28 cellular contexts compared by ENCODE assay signal in the genomic region with DNA sequence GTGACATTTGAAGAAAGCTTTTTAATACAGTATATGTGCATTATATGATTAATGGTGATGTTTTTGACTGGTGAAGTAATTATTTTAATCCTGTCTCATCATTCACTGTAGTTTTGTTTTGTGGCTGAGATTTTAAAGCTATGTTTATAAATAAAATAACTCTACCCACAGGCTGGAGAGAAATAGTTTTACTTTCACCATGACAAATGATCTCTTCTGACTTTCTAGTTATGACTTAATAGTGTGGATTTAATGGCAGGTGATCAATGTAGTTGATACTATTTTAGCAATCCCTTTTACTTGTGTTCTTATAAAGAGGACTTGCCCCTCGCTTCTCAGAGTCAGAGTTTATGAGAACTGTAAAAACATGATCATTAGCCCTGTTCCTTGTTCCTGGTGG.
DNase-seq lines count a peak whose midpoint lies in the region; ATAC-seq, FAIRE-seq and TF ChIP-seq lines count a peak whose summit lies in the region.
"Had no signal": no experiment of that assay in that cellular context is flagged by ENCODE, and none has a peak within 500 bp of the region (broad histone marks: within the 10 kb centered on the region; RNA-seq: fewer than 3 reads in every experiment).

No MANE protein-coding gene starts in this region.

- no peaks in the 10 kb centered on the region for H3K27me3 ChIP-seq in H1 (replicated peaks in 1 of 4; ENCODE audit: control insufficient read depth in 3 of 4, extremely low read depth in 1 of 4, insufficient read depth in 3 of 4, low read length in 3 of 4)
- no peaks in the 10 kb centered on the region for H3K27me3 ChIP-seq in CD8-positive, alpha-beta T cell (ENCODE audit: insufficient read depth, low read length)
- H3K27me3 ChIP-seq: cardiac muscle cell, upper lobe of right lung had no signal

- H3K4me3 ChIP-seq in H1 (ENCODE audit: extremely low read depth in 1 of 4, insufficient read depth in 2 of 4, low read depth in 3 of 4, low read length in 4 of 4), result no peak overlapping the region
- H3K4me3 ChIP-seq in CD8-positive, alpha-beta T cell (ENCODE audit: low read depth, low read length), result no peak overlapping the region
- H3K4me3 ChIP-seq: cardiac muscle cell, coronary artery, K562, upper lobe of right lung had no signal

- 0 out of 2 replicates have a peak overlapping the region, but pooled peaks have one; percentile 22 for H2BK5ac ChIP-seq in H1 (ENCODE audit: low read depth, low read length)

- no peak overlapping the region for H3K27ac Mint-ChIP-seq in CD8-positive, alpha-beta T cell
- H3K27ac Mint-ChIP-seq in immature natural killer cell, result no peak overlapping the region
- H3K27ac Mint-ChIP-seq: activated CD8-positive, alpha-beta memory T cell treated with anti-CD3 and anti-CD28 coated beads, Interleukin-2, amount 10 ng/mL, durations not matched to agents 7 days and 5 days; activated naive CD8-positive, alpha-beta T cell treated with anti-CD3 and anti-CD28 coated beads, Interleukin-2, amount 50 U/mL, for 24 hours; nephron had no signal

- no peaks in the 10 kb centered on the region for H3K36me3 ChIP-seq in H1 (ENCODE audit: control insufficient read depth in 2 of 4, insufficient read depth in 4 of 4, low read length in 3 of 4)
- H3K36me3 ChIP-seq in CD8-positive, alpha-beta T cell (ENCODE audit: insufficient read depth, low read length), result no peaks in the 10 kb centered on the region
- H3K36me3 ChIP-seq: cardiac muscle cell, upper lobe of right lung had no signal

- TF ChIP-seq RAD21 in H1 (IDR thresholded peaks at IDR 0.05 in 1 of 2, conservative IDR thresholded peaks at IDR 0.05 in 1 of 2; ENCODE audit: low read depth in 2 of 2, low read length in 2 of 2), result no peak

- no peak overlapping the region for H4K5ac ChIP-seq in H1 (ENCODE audit: insufficient read length, low read depth, low read length)

- no peak overlapping the region for H3K18ac ChIP-seq in H1 (ENCODE audit: extremely low read depth, low read length)

- no peaks in the 10 kb centered on the region for H3K27me3 Mint-ChIP-seq in CD8-positive, alpha-beta T cell (ENCODE audit: low read depth)
- H3K27me3 Mint-ChIP-seq in immature natural killer cell (ENCODE audit: low read depth in 3 of 3), result no peaks in the 10 kb centered on the region
- H3K27me3 Mint-ChIP-seq: activated CD8-positive, alpha-beta memory T cell treated with anti-CD3 and anti-CD28 coated beads, Interleukin-2, amount 10 ng/mL, durations not matched to agents 7 days and 5 days; activated naive CD8-positive, alpha-beta T cell treated with anti-CD3 and anti-CD28 coated beads, Interleukin-2, amount 50 U/mL, for 24 hours had no signal

- no peak overlapping the region for H3K4me2 ChIP-seq in H1 (ENCODE audit: insufficient read depth in 1 of 2, low read depth in 2 of 2, low read length in 2 of 2)

- no peak overlapping the region for H2BK20ac ChIP-seq in H1 (ENCODE audit: low read length)

- peak overlapping the region; percentile 11; the same call in 1 of the 2 replicates for H3K27ac ChIP-seq in H1 (ENCODE audit: low read depth, low read length)
- no peak overlapping the region for H3K27ac ChIP-seq in CD8-positive, alpha-beta T cell (ENCODE audit: low read depth, low read length)
- H3K27ac ChIP-seq: cardiac muscle cell, coronary artery, epithelial cell of prostate, RWPE1, upper lobe of right lung had no signal

- DNase-seq in H1 (ENCODE audit: low read depth in 1 of 2, low spot score in 2 of 2), result no peak
- no peak for DNase-seq in NCI-H524 treated with DMSO at 0.1 percent for 48 hours (lab: John Stamatoyannopoulos, UW)
- DNase-seq in CD8-positive, alpha-beta T cell, result no peak
- DNase-seq in immature natural killer cell, result no peak
- DNase-seq in HCEC 1CT, result no peak
- DNase-seq: activated CD4-positive, CD25-positive, alpha-beta regulatory T cell; activated CD8-positive, alpha-beta memory T cell treated with anti-CD3 and anti-CD28 coated beads, Interleukin-2, amount 10 ng/mL, durations not matched to agents 7 days and 5 days; activated gamma-delta T cell treated with Interleukin-2 at 50 U/mL for 16 hours; activated naive CD8-positive, alpha-beta T cell treated with anti-CD3 and anti-CD28 coated beads, Interleukin-2, amount 50 U/mL, for 24 hours; activated T-cell treated with anti-CD3 and anti-CD28 coated beads, Interleukin-2, amount 50 U/mL, for 48 hours; effector CD8-positive, alpha-beta T cell; EL; GOT3; NCI-H1048; stimulated activated naive CD4-positive, alpha-beta T cell treated with Interleukin-2 at 50 U/mL for 16 hours; upper lobe of right lung had no signal

- no peak overlapping the region for H2BK15ac ChIP-seq in H1 (ENCODE audit: low read length)

- H3K23ac ChIP-seq in H1 (ENCODE audit: insufficient read length), result no peak overlapping the region

- no peak for FAIRE-seq in H1 (lab: Jason Lieb, UNC)
- FAIRE-seq: astrocyte, HTR-8/SVneo, K562 had no signal

- H2AFZ ChIP-seq in H1 (ENCODE audit: low read length), result no peak overlapping the region

- CTCF ChIA-PET in H1 (lab: Charles Lee; ENCODE audit: partially characterized antibody), result interaction anchor here (1.4 to 1.8 kb wide), 2 partner anchors 16 to 172 kb away, joined by 4 to 7 read pairs; no protein-coding TSS in a partner anchor
- CTCF ChIA-PET in CD8-positive, alpha-beta T cell (lab: Charles Lee), result no interaction called here

- no peak overlapping the region for H3K56ac ChIP-seq in H1 (replicated peaks; ENCODE audit: insufficient read length, low read depth, low read length)

- no peaks in the 10 kb centered on the region for H3K79me1 ChIP-seq in H1 (ENCODE audit: low read depth, low read length)

- peak overlapping the region; percentile 86 for H2BK12ac ChIP-seq in H1 (ENCODE audit: low read depth, low read length)

- no peak overlapping the region for H2AK5ac ChIP-seq in H1 (ENCODE audit: low read depth, low read length)

- ATAC-seq in GM18498 (IDR thresholded peaks at IDR 0.05; ENCODE audit: unreplicated experiment) (peak; percentile 66), GM19468 (IDR thresholded peaks at IDR 0.05; ENCODE audit: extremely low read depth, unreplicated experiment) (peak; percentile 24), HG03159 (IDR thresholded peaks at IDR 0.05; ENCODE audit: unreplicated experiment) (peak; percentile 58)
- ATAC-seq in CD8-positive, alpha-beta T cell, result no peak
- ATAC-seq: activated CD8-positive, alpha-beta memory T cell treated with anti-CD3 and anti-CD28 coated beads, Interleukin-2, amount 10 ng/mL, durations not matched to agents 7 days and 5 days; activated naive CD8-positive, alpha-beta T cell treated with anti-CD3 and anti-CD28 coated beads, Interleukin-2, amount 50 U/mL, for 24 hours; K562; left lobe of liver; upper lobe of right lung had no signal

- H3K9ac ChIP-seq in H1 (replicated peaks in 1 of 4; ENCODE audit: extremely low read depth in 1 of 4, low read depth in 3 of 4, low read length in 3 of 4), result no peak overlapping the region

- peaks cover 0 to 12% (median 7%) of the 10 kb centered on the region in 4 experiments; a peak in 3 of 7 replicates for H3K4me1 ChIP-seq in H1 (replicated peaks in 1 of 4; ENCODE audit: control insufficient read depth in 3 of 4, insufficient read depth in 4 of 4, low read length in 3 of 4)
- H3K4me1 ChIP-seq in CD8-positive, alpha-beta T cell (ENCODE audit: insufficient read depth, low read length), result no peaks in the 10 kb centered on the region
- H3K4me1 ChIP-seq: upper lobe of right lung had no signal

- no peak overlapping the region for H3K4ac ChIP-seq in H1 (replicated peaks; ENCODE audit: insufficient read length, low read depth, low read length)

- H3K23me2 ChIP-seq in H1 (ENCODE audit: low read depth, low read length), result no peaks in the 10 kb centered on the region

- TF ChIP-seq EP300 in H1 (IDR thresholded peaks at IDR 0.05; ENCODE audit: borderline replicate concordance in 1 of 2, low read depth in 2 of 2, low read length in 2 of 2), result no peak

- no peak overlapping the region for H2BK120ac ChIP-seq in H1 (replicated peaks; ENCODE audit: low read depth, low read length)

- H3K9me3 Mint-ChIP-seq in CD8-positive, alpha-beta T cell, result no peaks in the 10 kb centered on the region
- no peaks in the 10 kb centered on the region for H3K9me3 Mint-ChIP-seq in immature natural killer cell
- H3K9me3 Mint-ChIP-seq: activated naive CD8-positive, alpha-beta T cell treated with anti-CD3 and anti-CD28 coated beads, Interleukin-2, amount 50 U/mL, for 24 hours; nephron had no signal

- H3K9me3 ChIP-seq in H1 (ENCODE audit: insufficient read depth in 2 of 2, low read depth in 1 of 2, low read length in 1 of 2), result no peaks in the 10 kb centered on the region
- no peaks in the 10 kb centered on the region for H3K9me3 ChIP-seq in CD8-positive, alpha-beta T cell (ENCODE audit: low read length)
- H3K9me3 ChIP-seq: upper lobe of right lung had no signal

- H3K4me3 Mint-ChIP-seq in CD8-positive, alpha-beta T cell, result no peak overlapping the region
- H3K4me3 Mint-ChIP-seq in immature natural killer cell, result no peak overlapping the region
- H3K4me3 Mint-ChIP-seq: activated CD8-positive, alpha-beta memory T cell treated with anti-CD3 and anti-CD28 coated beads, Interleukin-2, amount 10 ng/mL, durations not matched to agents 7 days and 5 days; activated naive CD8-positive, alpha-beta T cell treated with anti-CD3 and anti-CD28 coated beads, Interleukin-2, amount 50 U/mL, for 24 hours; nephron had no signal

- no peak for TF ChIP-seq POLR2A in H1 (IDR thresholded peaks at IDR 0.05; ENCODE audit: control extremely low read depth in 1 of 2, low read depth in 2 of 2, low read length in 2 of 2)

- POLR2A ChIA-PET in H1 (lab: Charles Lee; ENCODE audit: partially characterized antibody), result no interaction called here
- POLR2A ChIA-PET in CD8-positive, alpha-beta T cell (lab: Charles Lee), result no interaction called here

- H3K14ac ChIP-seq in H1 (ENCODE audit: insufficient read length), result no peak overlapping the region

- H3K79me2 ChIP-seq in H1 (ENCODE audit: control insufficient read depth in 1 of 2, insufficient read depth in 2 of 2, low read length in 2 of 2), result no peaks in the 10 kb centered on the region

- 95% methylated on average over 1 of the region's 1 CpG; no CpG with 5 or more reads in 1 of the 2 experiments for WGBS in H1 (ENCODE audit: extremely low coverage in 1 of 2, insufficient coverage in 1 of 2, insufficient read length in 1 of 2, insufficient replicate concordance in 2 of 2, low coverage in 1 of 2, low lambda C conversion rate in 2 of 2, missing lambda C conversion rate in 1 of 2), 2 experiments

- H3K36me3 Mint-ChIP-seq in CD8-positive, alpha-beta T cell, result no peaks in the 10 kb centered on the region
- H3K36me3 Mint-ChIP-seq in immature natural killer cell, result no peaks in the 10 kb centered on the region
- H3K36me3 Mint-ChIP-seq: activated CD8-positive, alpha-beta memory T cell treated with anti-CD3 and anti-CD28 coated beads, Interleukin-2, amount 10 ng/mL, durations not matched to agents 7 days and 5 days had no signal

- H4K8ac ChIP-seq in H1 (ENCODE audit: extremely low read depth, insufficient read depth, low read length), result no peak overlapping the region

- H3K4me1 Mint-ChIP-seq in CD8-positive, alpha-beta T cell (ENCODE audit: low read depth), result no peaks in the 10 kb centered on the region
- no peaks in the 10 kb centered on the region for H3K4me1 Mint-ChIP-seq in immature natural killer cell
- H3K4me1 Mint-ChIP-seq: nephron had no signal

- no peaks in the 10 kb centered on the region for H4K20me1 ChIP-seq in H1 (replicated peaks in 1 of 2; ENCODE audit: control insufficient read depth in 1 of 2, insufficient read depth in 2 of 2, low read length in 2 of 2)

- H4K91ac ChIP-seq in H1 (replicated peaks; ENCODE audit: insufficient read length, low read length), result no peak overlapping the region

- TF ChIP-seq CTCF in H1 (IDR thresholded peaks at IDR 0.05; ENCODE audit: control extremely low read depth in 1 of 3, insufficient read depth in 1 of 3, low read depth in 1 of 3, low read length in 3 of 3), result no peak
- TF ChIP-seq CTCF in CD8-positive, alpha-beta T cell (IDR thresholded peaks at IDR 0.05), result no peak

- intact Hi-C loops in CD8-positive, alpha-beta T cell (cut with DNase I, micrococcal nuclease), result no loop called here
